ENCODE assay signal across 8 cellular contexts in genomic region chr2:169768262-169768995, GRCh38. TPM values are rescaled to one million over a fixed set of nuclear protein-coding genes. Genes with fewer than 3 reads are reported as not detected.
DNase-seq lines count a peak whose midpoint lies in the region; ATAC-seq and TF ChIP-seq lines count a peak whose summit lies in the region.

No MANE protein-coding gene starts in this region.

- CTCF ChIA-PET in GM10248 (lab: Yijun Ruan, JAX), result interaction anchor here (0.7 to 1.3 kb wide), 4 partner anchors 8 to 70 kb away, joined by 3 to 7 read pairs (median 3); no protein-coding TSS in a partner anchor

- ATAC-seq in foreskin keratinocyte (peak; percentile 62), GM21528 (IDR thresholded peaks at IDR 0.05; ENCODE audit: low FRiP score, unreplicated experiment) (no peak)

- no peak overlapping the region for H3K27ac ChIP-seq in foreskin keratinocyte

- TF ChIP-seq CTCF in GM10248 (IDR thresholded peaks at IDR 0.05; ENCODE audit: control extremely low read depth, extremely low read depth, low read depth, missing control alignments) (no peak), foreskin keratinocyte (conservative IDR thresholded peaks at IDR 0.05) (no peak)

- no peaks in the 10 kb centered on the region for H3K4me1 ChIP-seq in foreskin keratinocyte

- H3K27me3 ChIP-seq in foreskin keratinocyte, result peaks cover 30% of the 10 kb centered on the region

- POLR2A ChIA-PET in GM10248 (lab: Yijun Ruan, JAX), result interaction anchor here (0.6 kb wide), 2 partner anchors 11 to 14 kb away, joined by 4 to 5 read pairs; no protein-coding TSS in a partner anchor

- DNase-seq in GM10248 (ENCODE audit: extremely low spot score), result peak; percentile 35
- DNase-seq in activated T-cell treated with anti-CD3 and anti-CD28 coated beads for 4 hours, result peak; percentile 9
- DNase-seq in foreskin keratinocyte, result no peak
- peak in 2 of 3 donors; percentile 8 to 10 for DNase-seq in stimulated activated CD4-positive, alpha-beta T cell treated with anti-CD3 and anti-CD28 coated beads, Interleukin-12 subunit alpha, Interleukin-12 subunit beta, amount 100 ng/mL, for 48 hours (ENCODE audit: low read depth in 2 of 3, low spot score in 1 of 3)
- no peak for DNase-seq in NCI-H1694 treated with DMSO at 0.1 percent for 48 hours (lab: John Stamatoyannopoulos, UW)
- no peak for DNase-seq in amniotic stem cell (lab: John Stamatoyannopoulos, UW)
- DNase-seq in NCI-H2029 treated with DMSO at 0.1 percent for 48 hours (lab: John Stamatoyannopoulos, UW), result no peak

RNA-seq across cellular contexts. Expression of gene SSB, which starts 30.2 kb away (rescaled TPM):
- total RNA-seq in foreskin keratinocyte, result 124 and 135 TPM in 2 replicates
- 92.7 and 111 TPM in 2 replicates for polyA plus RNA-seq in foreskin keratinocyte

RNA-seq across cellular contexts. Expression of gene KLHL23, which starts 34.8 kb away (rescaled TPM):
- total RNA-seq in foreskin keratinocyte, result 4.8 and 5.6 TPM in 2 replicates
- 1.1 and 1.6 TPM in 2 replicates for polyA plus RNA-seq in foreskin keratinocyte

RNA-seq across cellular contexts. Expression of gene METTL5, which starts 56.3 kb away (rescaled TPM):
- total RNA-seq in foreskin keratinocyte, result 102 and 105 TPM in 2 replicates
- polyA plus RNA-seq in foreskin keratinocyte, result 122 TPM in 2 replicates

RNA-seq across cellular contexts. Expression of gene UBR3, which starts 58.8 kb away (rescaled TPM):
- 13.2 and 15.3 TPM in 2 replicates for total RNA-seq in foreskin keratinocyte
- 3.0 and 3.9 TPM in 2 replicates for polyA plus RNA-seq in foreskin keratinocyte

Comparison
In these comparisons a context has a peak if more than half of its experiments do, and no peak if none do; other contexts are left out.
1. DNase-seq: peak in GM10248 (single experiment), activated T-cell treated with anti-CD3 and anti-CD28 coated beads for 4 hours (single experiment) and stimulated activated CD4-positive, alpha-beta T cell treated with anti-CD3 and anti-CD28 coated beads, Interleukin-12 subunit alpha, Interleukin-12 subunit beta, amount 100 ng/mL, for 48 hours (2 of 3); none in foreskin keratinocyte (0 of 2), NCI-H1694 treated with DMSO at 0.1 percent for 48 hours (single experiment), amniotic stem cell (single experiment) and NCI-H2029 treated with DMSO at 0.1 percent for 48 hours (single experiment).